ENCODE assay signal across 16 cellular contexts in genomic region chr15:32649336-32649735, GRCh38. TPM values are rescaled to one million over a fixed set of nuclear protein-coding genes. Genes with fewer than 3 reads are reported as not detected.
DNase-seq lines count a peak whose midpoint lies in the region; ATAC-seq, FAIRE-seq and TF ChIP-seq lines count a peak whose summit lies in the region.
"Had no signal": no experiment of that assay in that cellular context is flagged by ENCODE, and none has a peak within 500 bp of the region (broad histone marks: within the 10 kb centered on the region; RNA-seq: fewer than 3 reads in every experiment).

No MANE protein-coding gene starts in this region.

- no peaks in the 10 kb centered on the region for H3K9me3 Mint-ChIP-seq in activated CD8-positive, alpha-beta T cell treated with anti-CD3 and anti-CD28 coated beads, Interleukin-2, amount 10 ng/mL, durations not matched to agents 7 days and 5 days (ENCODE audit: insufficient read depth)
- H3K9me3 Mint-ChIP-seq: memory B cell; stimulated activated naive CD8-positive, alpha-beta T cell treated with anti-CD3 and anti-CD28 coated beads, Interleukin-15, Interleukin-2, amounts not matched to agents 100 ng/mL and 50 ng/mL, for 24 hours had no signal

- H3K79me2 ChIP-seq in PC-3 (ENCODE audit: low read length): no peaks in the 10 kb centered on the region

- H3K27me3 ChIP-seq in cardiac muscle cell (no peaks in the 10 kb centered on the region), left ventricle myocardium inferior (ENCODE audit: low read depth) (peaks cover 19% of the 10 kb centered on the region), PC-3 (ENCODE audit: low read length) (no peaks in the 10 kb centered on the region)
- H3K27me3 ChIP-seq: esophagus squamous epithelium had no signal

- no peak overlapping the region for H3K27ac Mint-ChIP-seq in activated CD8-positive, alpha-beta T cell treated with anti-CD3 and anti-CD28 coated beads, Interleukin-2, amount 10 ng/mL, durations not matched to agents 7 days and 5 days
- H3K27ac Mint-ChIP-seq: memory B cell; stimulated activated naive CD8-positive, alpha-beta T cell treated with anti-CD3 and anti-CD28 coated beads, Interleukin-15, Interleukin-2, amounts not matched to agents 100 ng/mL and 50 ng/mL, for 24 hours had no signal

- FAIRE-seq in urothelium cell line (lab: Jason Lieb, UNC): no peak

- no peaks in the 10 kb centered on the region for H3K9me2 ChIP-seq in PC-3 (replicated peaks; ENCODE audit: low read length)

- intact Hi-C loops in left ventricle myocardium inferior (cut with micrococcal nuclease): no loop called here
- intact Hi-C loops in PC-3 (cut with micrococcal nuclease): loop anchor here (1.0 kb wide), 1 partner anchor 483 kb away; no protein-coding TSS in a partner anchor

- H3K4me1 ChIP-seq in cardiac muscle cell (ENCODE audit: low read depth) (peaks cover 8% of the 10 kb centered on the region), left ventricle myocardium inferior (no peaks in the 10 kb centered on the region), PC-3 (ENCODE audit: insufficient read depth, low read length) (peaks cover 14% of the 10 kb centered on the region)
- H3K4me1 ChIP-seq: esophagus squamous epithelium had no signal

- no peaks in the 10 kb centered on the region for H4K20me1 ChIP-seq in PC-3 (ENCODE audit: low read length)

- POLR2A ChIA-PET in PC-3 (lab: Charles Lee; ENCODE audit: unreplicated experiment): interaction anchor here (0.5 kb wide), 1 partner anchor 346 kb away, joined by 3 read pairs; no protein-coding TSS in a partner anchor
- POLR2A ChIA-PET in activated CD8-positive, alpha-beta T cell treated with anti-CD3 and anti-CD28 coated beads, Interleukin-2, amount 10 ng/mL, durations not matched to agents 7 days and 5 days (lab: Charles Lee): no interaction called here

- H3K27ac ChIP-seq in cardiac muscle cell: no peak overlapping the region
- H3K27ac ChIP-seq in left ventricle myocardium inferior (replicated peaks): no peak overlapping the region
- H3K27ac ChIP-seq in PC-3 (ENCODE audit: low read length): no peak overlapping the region
- H3K27ac ChIP-seq: esophagus squamous epithelium, skin epidermis had no signal

- BruUV-seq in PC-3 (replicated peaks; lab: Mats Ljungman, UMichigan): no TSS peak

- H3K4me2 ChIP-seq in PC-3 (ENCODE audit: low read length): no peak overlapping the region

- peak; percentile 45 for DNase-seq in cardiac muscle cell (ENCODE audit: low read depth in 1 of 2, low spot score in 1 of 2)
- no peak for DNase-seq in left ventricle myocardium inferior
- peak; percentile 46 for DNase-seq in PC-3
- DNase-seq in fibroblast of pulmonary artery (ENCODE audit: low read depth): peak; percentile 45
- DNase-seq in urothelium cell line (ENCODE audit: low spot score): peak; percentile 34
- DNase-seq in mucosa of gallbladder (ENCODE audit: low spot score): no peak
- no peak for DNase-seq in activated CD8-positive, alpha-beta T cell treated with anti-CD3 and anti-CD28 coated beads, Interleukin-2, amount 10 ng/mL, durations not matched to agents 7 days and 5 days
- DNase-seq: activated naive CD4-positive, alpha-beta T cell treated with anti-CD3 and anti-CD28 coated beads, Interleukin-2, amount 50 U/mL, for 16 hours; COR-L47; esophagus squamous epithelium; NCI-H2107; T1000 had no signal

- CTCF ChIA-PET in PC-3 (lab: Charles Lee): interaction anchor here (0.6 to 1.3 kb wide), 12 partner anchors 8 to 440 kb away, joined by 3 to 13 read pairs (median 4); no protein-coding TSS in a partner anchor
- CTCF ChIA-PET in activated CD8-positive, alpha-beta T cell treated with anti-CD3 and anti-CD28 coated beads, Interleukin-2, amount 10 ng/mL, durations not matched to agents 7 days and 5 days (lab: Charles Lee): interaction anchor here (0.9 to 3.5 kb wide), 5 partner anchors 9 to 16 kb away, joined by 3 to 32 read pairs (median 7); no protein-coding TSS in a partner anchor

- no peak overlapping the region for H3K4me3 ChIP-seq in cardiac muscle cell
- H3K4me3 ChIP-seq in left ventricle myocardium inferior: no peak overlapping the region
- H3K4me3 ChIP-seq in PC-3 (ENCODE audit: low read length): no peak overlapping the region
- H3K4me3 ChIP-seq in fibroblast of pulmonary artery (replicated peaks; ENCODE audit: low read depth, low read length): no peak overlapping the region
- H3K4me3 ChIP-seq: esophagus squamous epithelium, skin epidermis had no signal

- no peak overlapping the region for H3K9ac ChIP-seq in PC-3 (ENCODE audit: low read length)

- TF ChIP-seq CTCF in cardiac muscle cell (IDR thresholded peaks at IDR 0.05; ENCODE audit: low read depth, low read length) (peak; percentile 56), left ventricle myocardium inferior (IDR thresholded peaks at IDR 0.05; ENCODE audit: borderline replicate concordance) (no peak), PC-3 (conservative IDR thresholded peaks at IDR 0.05; ENCODE audit: low read depth, low read length) (peak; percentile 73), fibroblast of pulmonary artery (IDR thresholded peaks at IDR 0.05; ENCODE audit: low read length, missing control alignments) (peak; percentile 59)

- H3K9me3 ChIP-seq in cardiac muscle cell (ENCODE audit: low read depth) (no peaks in the 10 kb centered on the region), left ventricle myocardium inferior (replicated peaks) (no peaks in the 10 kb centered on the region), PC-3 (ENCODE audit: low read length) (no peaks in the 10 kb centered on the region)
- H3K9me3 ChIP-seq: esophagus squamous epithelium had no signal

- peaks cover 51% of the 10 kb centered on the region for H3K36me3 Mint-ChIP-seq in activated CD8-positive, alpha-beta T cell treated with anti-CD3 and anti-CD28 coated beads, Interleukin-2, amount 10 ng/mL, durations not matched to agents 7 days and 5 days (ENCODE audit: low read depth)
- H3K36me3 Mint-ChIP-seq: memory B cell had no signal

- H3K4me1 Mint-ChIP-seq in activated CD8-positive, alpha-beta T cell treated with anti-CD3 and anti-CD28 coated beads, Interleukin-2, amount 10 ng/mL, durations not matched to agents 7 days and 5 days (ENCODE audit: low read depth): no peaks in the 10 kb centered on the region
- H3K4me1 Mint-ChIP-seq: memory B cell had no signal

- no peaks in the 10 kb centered on the region for H3K27me3 Mint-ChIP-seq in activated CD8-positive, alpha-beta T cell treated with anti-CD3 and anti-CD28 coated beads, Interleukin-2, amount 10 ng/mL, durations not matched to agents 7 days and 5 days (ENCODE audit: low read depth)
- H3K27me3 Mint-ChIP-seq: memory B cell; stimulated activated naive CD8-positive, alpha-beta T cell treated with anti-CD3 and anti-CD28 coated beads, Interleukin-15, Interleukin-2, amounts not matched to agents 100 ng/mL and 50 ng/mL, for 24 hours had no signal

- no peaks in the 10 kb centered on the region for H3F3A ChIP-seq in PC-3 (ENCODE audit: low read length, unreplicated experiment)

- peak; percentile 27 for ATAC-seq in PC-3
- no peak for ATAC-seq in HG02870 (IDR thresholded peaks at IDR 0.05; ENCODE audit: unreplicated experiment)
- ATAC-seq in activated CD8-positive, alpha-beta T cell treated with anti-CD3 and anti-CD28 coated beads, Interleukin-2, amount 10 ng/mL, durations not matched to agents 7 days and 5 days: no peak

- no peaks in the 10 kb centered on the region for H3K36me3 ChIP-seq in cardiac muscle cell
- H3K36me3 ChIP-seq in left ventricle myocardium inferior: no peaks in the 10 kb centered on the region
- peaks cover 9% of the 10 kb centered on the region for H3K36me3 ChIP-seq in PC-3 (ENCODE audit: low read depth, low read length)
- H3K36me3 ChIP-seq: esophagus squamous epithelium had no signal

- H2AFZ ChIP-seq in PC-3 (ENCODE audit: low read length): no peak overlapping the region

- no peak overlapping the region for H3K4me3 Mint-ChIP-seq in activated CD8-positive, alpha-beta T cell treated with anti-CD3 and anti-CD28 coated beads, Interleukin-2, amount 10 ng/mL, durations not matched to agents 7 days and 5 days
- H3K4me3 Mint-ChIP-seq: memory B cell; stimulated activated naive CD8-positive, alpha-beta T cell treated with anti-CD3 and anti-CD28 coated beads, Interleukin-15, Interleukin-2, amounts not matched to agents 100 ng/mL and 50 ng/mL, for 24 hours had no signal

RNA-seq across cellular contexts. Expression of gene SCG5, which starts 7.8 kb away (rescaled TPM):
- total RNA-seq in cardiac muscle cell (9.0 and 14.4 TPM in 2 replicates), left ventricle myocardium inferior (not detected), PC-3 (2014; rRNA removed) (1.3 and 1.6 TPM in 2 replicates), mucosa of gallbladder (2.6 TPM)
- 15.5 and 20.2 TPM in 2 replicates for polyA plus RNA-seq in cardiac muscle cell
- total RNA-seq in activated CD8-positive, alpha-beta T cell treated with anti-CD3 and anti-CD28 coated beads, Interleukin-2, amount 10 ng/mL, durations not matched to agents 7 days and 5 days: 1 to 10 TPM; 2.8 to 3.0 TPM

RNA-seq across cellular contexts. Expression of gene ARHGAP11A, which starts 34.0 kb away (rescaled TPM):
- total RNA-seq in cardiac muscle cell: 5.0 and 44.6 TPM in 2 replicates
- 5.1 and 38.8 TPM in 2 replicates for polyA plus RNA-seq in cardiac muscle cell
- 2.5 TPM for total RNA-seq in left ventricle myocardium inferior
- 38.2 and 43.0 TPM in 2 replicates for total RNA-seq in PC-3 (2014; rRNA removed)
- 4.1 TPM for total RNA-seq in mucosa of gallbladder
- total RNA-seq in activated CD8-positive, alpha-beta T cell treated with anti-CD3 and anti-CD28 coated beads, Interleukin-2, amount 10 ng/mL, durations not matched to agents 7 days and 5 days: 100 to 1,000 TPM; 155 to 158 TPM

RNA-seq across cellular contexts. Expression of gene GOLGA8N, which starts 56.1 kb away (rescaled TPM):
- total RNA-seq in cardiac muscle cell: 1.7 and 4.9 TPM in 2 replicates
- 0.68 and 1.5 TPM in 2 replicates for polyA plus RNA-seq in cardiac muscle cell
- 10.9 TPM for total RNA-seq in left ventricle myocardium inferior
- 0.91 and 1.4 TPM in 2 replicates for total RNA-seq in PC-3 (2014; rRNA removed)
- total RNA-seq in mucosa of gallbladder: 12.2 TPM
- total RNA-seq in activated CD8-positive, alpha-beta T cell treated with anti-CD3 and anti-CD28 coated beads, Interleukin-2, amount 10 ng/mL, durations not matched to agents 7 days and 5 days: 10 to 100 TPM; 32.0 to 36.9 TPM

Comparison
In these comparisons a context has a peak if more than half of its experiments do, and no peak if none do; other contexts are left out.
1. DNase-seq: peak in cardiac muscle cell (2 of 2), PC-3 (single experiment), fibroblast of pulmonary artery (single experiment) and urothelium cell line (single experiment); none in left ventricle myocardium inferior (single experiment), mucosa of gallbladder (single experiment) and activated CD8-positive, alpha-beta T cell treated with anti-CD3 and anti-CD28 coated beads, Interleukin-2, amount 10 ng/mL, durations not matched to agents 7 days and 5 days (single experiment).